In genomic region chr9:128341435-128341849, GRCh38 we compare ENCODE assay signal across 8 cellular contexts. TPM values are rescaled to one million over a fixed set of nuclear protein-coding genes. Genes with fewer than 3 reads are reported as not detected.
A peak's percentile ranks its signal among the peaks of the same experiment; 100 is the strongest.
DNase-seq lines count a peak whose midpoint lies in the region; ATAC-seq and TF ChIP-seq lines count a peak whose summit lies in the region.

No MANE protein-coding gene starts in this region.

- POLR2A ChIA-PET in naive thymus-derived CD8-positive, alpha-beta T cell (lab: Charles Lee) = interaction anchor here (0.7 to 1.3 kb wide), 6 partner anchors 20 to 81 kb away, joined by 3 to 9 read pairs (median 3); partner anchors contain the start of genes GOLGA2, SWI5 and URM1

- H3K36me3 ChIP-seq in esophagus muscularis mucosa = peaks cover 37 to 45% (median 43%) of the 10 kb centered on the region in 4 donors

- intact Hi-C loops in esophagus muscularis mucosa (cut with DNase I) = no loop called here

- no peaks in the 10 kb centered on the region for H3K27me3 ChIP-seq in esophagus muscularis mucosa

- peaks cover 4 to 26% (median 20%) of the 10 kb centered on the region in 4 donors for H3K4me1 ChIP-seq in esophagus muscularis mucosa

- WGBS in esophagus muscularis mucosa = 19% methylated on average over 9 of the region's 13 CpGs

- TF ChIP-seq POLR2A in esophagus muscularis mucosa (IDR thresholded peaks at IDR 0.05; ENCODE audit: low read depth) = no peak

- H3K36me3 Mint-ChIP-seq in naive thymus-derived CD8-positive, alpha-beta T cell = peaks cover 0 to 17% (median 4%) of the 10 kb centered on the region in 3 donors

- peaks cover 4 to 13% (median 8%) of the 10 kb centered on the region in 4 donors for H3K4me1 Mint-ChIP-seq in naive thymus-derived CD8-positive, alpha-beta T cell

- DNase-seq in DMS53 (lab: John Stamatoyannopoulos, UW) (peak; percentile 91), HT-29 (ENCODE audit: low spot score) (peak; percentile 90), OCI-M1 (lab: John Stamatoyannopoulos, UW) (peak; percentile 85), activated T-cell treated with anti-CD3 and anti-CD28 coated beads for 48 hours (ENCODE audit: low read depth) (peak; percentile 57), esophagus muscularis mucosa (ENCODE audit: extremely low spot score) (no peak), NCI-H446 treated with DMSO at 0.1 percent for 48 hours (lab: John Stamatoyannopoulos, UW) (no peak)
- peak; percentile 21 to 85 (median 60) for DNase-seq in naive thymus-derived CD8-positive, alpha-beta T cell
- DNase-seq in stimulated activated naive CD4-positive, alpha-beta T cell treated with Interleukin-2 at 50 U/mL for 16 hours (lab: John Stamatoyannopoulos, UW) = peak; percentile 66

- peak; percentile 46 to 69 (median 57) for TF ChIP-seq CTCF in esophagus muscularis mucosa (IDR thresholded peaks at IDR 0.05)

- peak; percentile 45 to 55 for ATAC-seq in naive thymus-derived CD8-positive, alpha-beta T cell

- peak overlapping the region; percentile 11 to 94 (median 91) for H3K27ac Mint-ChIP-seq in naive thymus-derived CD8-positive, alpha-beta T cell

- peak overlapping the region; percentile 79 to 99 (median 92) for H3K4me3 Mint-ChIP-seq in naive thymus-derived CD8-positive, alpha-beta T cell

- no peaks in the 10 kb centered on the region for H3K9me3 ChIP-seq in esophagus muscularis mucosa

- H3K4me3 ChIP-seq in esophagus muscularis mucosa = peak overlapping the region; percentile 77 to 97 (median 90)

- TF ChIP-seq EP300 in esophagus muscularis mucosa (IDR thresholded peaks at IDR 0.05) = no peak

- no peaks in the 10 kb centered on the region for H3K27me3 Mint-ChIP-seq in naive thymus-derived CD8-positive, alpha-beta T cell

- H3K9me3 Mint-ChIP-seq in naive thymus-derived CD8-positive, alpha-beta T cell = no peaks in the 10 kb centered on the region

- H3K27ac ChIP-seq in esophagus muscularis mucosa (replicated peaks in 1 of 4) = peak overlapping the region; percentile 80 to 87 (median 85)

RNA-seq across cellular contexts. Expression of gene SLC27A4, which starts 1.1 kb away (rescaled TPM):
- 34.9 and 38.2 TPM in 2 replicates for total RNA-seq in HT-29 (2014; rRNA removed; shearing (Covaris generic))
- 10 to 100 TPM; 15.8 to 35.6 (median 25.5) TPM for total RNA-seq in esophagus muscularis mucosa
- total RNA-seq in naive thymus-derived CD8-positive, alpha-beta T cell = 10 to 100 TPM; 13.1 to 13.5 TPM
- polyA plus RNA-seq in naive thymus-derived CD8-positive, alpha-beta T cell = 1 to 10 TPM; 5.0 to 7.0 (median 6.3) TPM

RNA-seq across cellular contexts. Expression of gene COQ4, which starts 18.8 kb away (rescaled TPM):
- total RNA-seq in HT-29 (2014; rRNA removed; shearing (Covaris generic)) = 71.3 and 76.1 TPM in 2 replicates
- total RNA-seq in esophagus muscularis mucosa = 10 to 100 TPM; 23.3 to 37.6 (median 30.1) TPM
- 10 to 100 TPM; 45.6 to 46.5 TPM for total RNA-seq in naive thymus-derived CD8-positive, alpha-beta T cell
- polyA plus RNA-seq in naive thymus-derived CD8-positive, alpha-beta T cell = 10 to 100 TPM; 26.4 to 43.4 (median 33.4) TPM

RNA-seq across cellular contexts. Expression of gene TRUB2, which starts 19.2 kb away (rescaled TPM):
- total RNA-seq in HT-29 (2014; rRNA removed; shearing (Covaris generic)) = 66.9 and 69.8 TPM in 2 replicates
- total RNA-seq in esophagus muscularis mucosa = 10 to 100 TPM in 1 of 4 donors, 1 to 10 TPM in 3; 5.4 to 13.2 (median 9.5) TPM
- 10 to 100 TPM; 20.7 to 25.4 TPM for total RNA-seq in naive thymus-derived CD8-positive, alpha-beta T cell
- 10 to 100 TPM; 24.7 to 30.0 (median 28.9) TPM for polyA plus RNA-seq in naive thymus-derived CD8-positive, alpha-beta T cell

RNA-seq across cellular contexts. Expression of gene URM1, which starts 29.7 kb away (rescaled TPM):
- total RNA-seq in HT-29 (2014; rRNA removed; shearing (Covaris generic)) = 95.2 and 102 TPM in 2 replicates
- total RNA-seq in esophagus muscularis mucosa = 10 to 100 TPM; 25.3 to 36.8 (median 28.3) TPM
- total RNA-seq in naive thymus-derived CD8-positive, alpha-beta T cell = 10 to 100 TPM; 44.5 to 47.5 TPM
- polyA plus RNA-seq in naive thymus-derived CD8-positive, alpha-beta T cell = 10 to 100 TPM; 49.3 to 66.4 (median 61.0) TPM

Comparison
In these comparisons a context has a peak if more than half of its experiments do, and no peak if none do; other contexts are left out.
1. DNase-seq: peak in DMS53 (single experiment), HT-29 (single experiment), OCI-M1 (single experiment), activated T-cell treated with anti-CD3 and anti-CD28 coated beads for 48 hours (single experiment), naive thymus-derived CD8-positive, alpha-beta T cell (10 of 10) and stimulated activated naive CD4-positive, alpha-beta T cell treated with Interleukin-2 at 50 U/mL for 16 hours (single experiment); none in esophagus muscularis mucosa (single experiment) and NCI-H446 treated with DMSO at 0.1 percent for 48 hours (single experiment).